ENCODE assay signal across 1 cellular context in genomic region chr1:163290025-163290610, GRCh38.
A peak's percentile ranks its signal among the peaks of the same experiment; 100 is the strongest.
TF ChIP-seq lines count a peak whose summit lies in the region.

No MANE protein-coding gene starts in this region.

TF ChIP-seq in liver, 16 proteins besides CTCF, POLR2A, EP300 and RAD21 (continued from another document):
- TF ChIP-seq, protein P1, sequence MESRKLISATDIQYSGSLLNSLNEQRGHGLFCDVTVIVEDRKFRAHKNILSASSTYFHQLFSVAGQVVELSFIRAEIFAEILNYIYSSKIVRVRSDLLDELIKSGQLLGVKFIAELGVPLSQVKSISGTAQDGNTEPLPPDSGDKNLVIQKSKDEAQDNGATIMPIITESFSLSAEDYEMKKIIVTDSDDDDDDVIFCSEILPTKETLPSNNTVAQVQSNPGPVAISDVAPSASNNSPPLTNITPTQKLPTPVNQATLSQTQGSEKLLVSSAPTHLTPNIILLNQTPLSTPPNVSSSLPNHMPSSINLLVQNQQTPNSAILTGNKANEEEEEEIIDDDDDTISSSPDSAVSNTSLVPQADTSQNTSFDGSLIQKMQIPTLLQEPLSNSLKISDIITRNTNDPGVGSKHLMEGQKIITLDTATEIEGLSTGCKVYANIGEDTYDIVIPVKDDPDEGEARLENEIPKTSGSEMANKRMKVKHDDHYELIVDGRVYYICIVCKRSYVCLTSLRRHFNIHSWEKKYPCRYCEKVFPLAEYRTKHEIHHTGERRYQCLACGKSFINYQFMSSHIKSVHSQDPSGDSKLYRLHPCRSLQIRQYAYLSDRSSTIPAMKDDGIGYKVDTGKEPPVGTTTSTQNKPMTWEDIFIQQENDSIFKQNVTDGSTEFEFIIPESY (IDR thresholded peaks at IDR 0.05) = no peak
- TF ChIP-seq NR2F2 (IDR thresholded peaks at IDR 0.05) (no peak), JUND (IDR thresholded peaks at IDR 0.05) (peak in 1 of 2 donors; percentile 52), HNF4G (IDR thresholded peaks at IDR 0.05) (no peak), YY1 (IDR thresholded peaks at IDR 0.05) (peak; percentile 27), REST (IDR thresholded peaks at IDR 0.05) (no peak), HNF4A (conservative IDR thresholded peaks at IDR 0.05) (peak; percentile 47 to 61)
